Comparison of ENCODE assay signal across 21 cellular contexts in genomic region chr22:29298641-29299040, GRCh38. TPM values are rescaled to one million over a fixed set of nuclear protein-coding genes. Genes with fewer than 3 reads are reported as not detected.
DNase-seq lines count a peak whose midpoint lies in the region; ATAC-seq and TF ChIP-seq lines count a peak whose summit lies in the region.
"Had no signal": no experiment of that assay in that cellular context is flagged by ENCODE, and none has a peak within 500 bp of the region (broad histone marks: within the 10 kb centered on the region; RNA-seq: fewer than 3 reads in every experiment).

No MANE protein-coding gene starts in this region.

- no peaks in the 10 kb centered on the region for H3K9me3 Mint-ChIP-seq in natural killer cell
- H3K9me3 Mint-ChIP-seq in natural killer cell treated with Interleukin-12 subunit alpha and Interleukin-12 subunit beta and Interleukin-15 and Interleukin-18, amount 100 ng/mL, for 72 hours = no peaks in the 10 kb centered on the region
- no peaks in the 10 kb centered on the region for H3K9me3 Mint-ChIP-seq in activated T-helper 17 cell treated with anti-CD3 and anti-CD28 coated beads, Interleukin-2, amount 50 U/mL, for 72 hours
- H3K9me3 Mint-ChIP-seq in nephron progenitor cell = no peaks in the 10 kb centered on the region

- ATAC-seq in natural killer cell (peak in 1 of 3 donors; percentile 10), HG02970 (IDR thresholded peaks at IDR 0.05; ENCODE audit: low FRiP score, unreplicated experiment) (no peak), HG02763 (IDR thresholded peaks at IDR 0.05; ENCODE audit: unreplicated experiment) (no peak)
- no peak for ATAC-seq in natural killer cell treated with Interleukin-12 subunit alpha and Interleukin-12 subunit beta and Interleukin-15 and Interleukin-18, amount 100 ng/mL, for 72 hours
- no peak for ATAC-seq in activated T-helper 17 cell treated with anti-CD3 and anti-CD28 coated beads, Interleukin-2, amount 50 U/mL, for 72 hours (replicated peaks)

- no peaks in the 10 kb centered on the region for H3K27me3 Mint-ChIP-seq in natural killer cell (ENCODE audit: low read depth in 2 of 2)
- H3K27me3 Mint-ChIP-seq in natural killer cell treated with Interleukin-12 subunit alpha and Interleukin-12 subunit beta and Interleukin-15 and Interleukin-18, amount 100 ng/mL, for 72 hours = no peaks in the 10 kb centered on the region
- H3K27me3 Mint-ChIP-seq in activated T-helper 17 cell treated with anti-CD3 and anti-CD28 coated beads, Interleukin-2, amount 50 U/mL, for 72 hours = no peaks in the 10 kb centered on the region
- no peaks in the 10 kb centered on the region for H3K27me3 Mint-ChIP-seq in nephron progenitor cell (ENCODE audit: low read depth, poor library complexity)

- DNase-seq in natural killer cell (no peak), nephron progenitor cell (no peak), UCSD-AML1 (lab: John Stamatoyannopoulos, UW; ENCODE audit: unreplicated experiment) (no peak)
- DNase-seq in natural killer cell treated with Interleukin-12 subunit alpha and Interleukin-12 subunit beta and Interleukin-15 and Interleukin-18, amount 100 ng/mL, for 72 hours (ENCODE audit: low spot score) = no peak
- DNase-seq: BE2C, DMS79 treated with DMSO at 0.1 percent for 48 hours, GM23248, HCEC 1CT, KBM-7, MM.1S, NCI-H1048, NCI-H1417 treated with DMSO at 0.1 percent for 48 hours, NCI-H187, NCI-H446, NCI-H526, SJCRH30 had no signal

- peak overlapping the region; percentile 56 to 77 for H3K27ac Mint-ChIP-seq in natural killer cell
- no peak overlapping the region for H3K27ac Mint-ChIP-seq in natural killer cell treated with Interleukin-12 subunit alpha and Interleukin-12 subunit beta and Interleukin-15 and Interleukin-18, amount 100 ng/mL, for 72 hours
- peak overlapping the region; percentile 29 for H3K27ac Mint-ChIP-seq in activated T-helper 17 cell treated with anti-CD3 and anti-CD28 coated beads, Interleukin-2, amount 50 U/mL, for 72 hours
- H3K27ac Mint-ChIP-seq in nephron progenitor cell = peak overlapping the region; percentile 92

- H3K4me1 Mint-ChIP-seq in natural killer cell (peaks cover 8 to 20% of the 10 kb centered on the region in 2 donors), nephron progenitor cell (peaks cover 10% of the 10 kb centered on the region)
- peaks cover 0 to 22% of the 10 kb centered on the region in 2 donors for H3K4me1 Mint-ChIP-seq in natural killer cell treated with Interleukin-12 subunit alpha and Interleukin-12 subunit beta and Interleukin-15 and Interleukin-18, amount 100 ng/mL, for 72 hours (ENCODE audit: low read depth in 2 of 2)
- peaks cover 7% of the 10 kb centered on the region for H3K4me1 Mint-ChIP-seq in activated T-helper 17 cell treated with anti-CD3 and anti-CD28 coated beads, Interleukin-2, amount 50 U/mL, for 72 hours

- peaks cover 19% of the 10 kb centered on the region for H3K36me3 Mint-ChIP-seq in natural killer cell
- H3K36me3 Mint-ChIP-seq in natural killer cell treated with Interleukin-12 subunit alpha and Interleukin-12 subunit beta and Interleukin-15 and Interleukin-18, amount 100 ng/mL, for 72 hours = peaks cover 30% of the 10 kb centered on the region
- peaks cover 80% of the 10 kb centered on the region for H3K36me3 Mint-ChIP-seq in activated T-helper 17 cell treated with anti-CD3 and anti-CD28 coated beads, Interleukin-2, amount 50 U/mL, for 72 hours (ENCODE audit: low read depth)
- H3K36me3 Mint-ChIP-seq in nephron progenitor cell (ENCODE audit: low read depth) = peaks cover 72% of the 10 kb centered on the region

- intact Hi-C loops in natural killer cell (cut with micrococcal nuclease) = no loop called here

- no peak overlapping the region for H3K4me3 Mint-ChIP-seq in natural killer cell
- H3K4me3 Mint-ChIP-seq in natural killer cell treated with Interleukin-12 subunit alpha and Interleukin-12 subunit beta and Interleukin-15 and Interleukin-18, amount 100 ng/mL, for 72 hours = no peak overlapping the region
- H3K4me3 Mint-ChIP-seq in activated T-helper 17 cell treated with anti-CD3 and anti-CD28 coated beads, Interleukin-2, amount 50 U/mL, for 72 hours = no peak overlapping the region
- no peak overlapping the region for H3K4me3 Mint-ChIP-seq in nephron progenitor cell

- TF ChIP-seq CTCF in natural killer cell (IDR thresholded peaks at IDR 0.05) (no peak), nephron progenitor cell (IDR thresholded peaks at IDR 0.05) (no peak)

RNA-seq across cellular contexts. Expression of gene GAS2L1, which starts 7.8 kb away (rescaled TPM):
- 1 to 10 TPM in 2 of 3 donors, under 1 TPM in 1; 0.57 to 4.1 (median 2.8) TPM for total RNA-seq in natural killer cell
- under 1 TPM in 1 of 2 donors, not detected in 1; 0.43 TPM for total RNA-seq in natural killer cell treated with Interleukin-12 subunit alpha and Interleukin-12 subunit beta and Interleukin-15 and Interleukin-18, amount 100 ng/mL, for 72 hours
- 1 to 10 TPM; 1.9 to 2.9 TPM for total RNA-seq in activated T-helper 17 cell treated with anti-CD3 and anti-CD28 coated beads, Interleukin-2, amount 50 U/mL, for 72 hours
- total RNA-seq: OCI-LY7 had no signal

RNA-seq across cellular contexts. Expression of gene RASL10A, which starts 16.9 kb away (rescaled TPM):
- total RNA-seq in natural killer cell = under 1 TPM in 2 of 3 donors, not detected in 1; 0.20 to 0.28 TPM
- total RNA-seq in natural killer cell treated with Interleukin-12 subunit alpha and Interleukin-12 subunit beta and Interleukin-15 and Interleukin-18, amount 100 ng/mL, for 72 hours = 1 to 10 TPM; 2.0 TPM
- total RNA-seq in activated T-helper 17 cell treated with anti-CD3 and anti-CD28 coated beads, Interleukin-2, amount 50 U/mL, for 72 hours = under 1 TPM; 0.58 to 0.61 TPM
- total RNA-seq: A673, GM23248 had no signal

RNA-seq across cellular contexts. Expression of gene EWSR1, which starts 30.6 kb away (rescaled TPM):
- total RNA-seq in natural killer cell = 100 to 1,000 TPM; 366 to 387 (median 382) TPM
- total RNA-seq in natural killer cell treated with Interleukin-12 subunit alpha and Interleukin-12 subunit beta and Interleukin-15 and Interleukin-18, amount 100 ng/mL, for 72 hours = 100 to 1,000 TPM; 344 to 348 TPM
- total RNA-seq in activated T-helper 17 cell treated with anti-CD3 and anti-CD28 coated beads, Interleukin-2, amount 50 U/mL, for 72 hours = 100 to 1,000 TPM; 231 to 319 TPM

RNA-seq across cellular contexts. Expression of gene RHBDD3, which starts 30.9 kb away (rescaled TPM):
- total RNA-seq in natural killer cell = 10 to 100 TPM; 16.6 to 20.9 (median 17.9) TPM
- 10 to 100 TPM; 33.6 to 69.0 TPM for total RNA-seq in natural killer cell treated with Interleukin-12 subunit alpha and Interleukin-12 subunit beta and Interleukin-15 and Interleukin-18, amount 100 ng/mL, for 72 hours
- 10 to 100 TPM; 19.2 to 36.8 TPM for total RNA-seq in activated T-helper 17 cell treated with anti-CD3 and anti-CD28 coated beads, Interleukin-2, amount 50 U/mL, for 72 hours

Comparison
In these comparisons a context has a peak if more than half of its experiments do, and no peak if none do; other contexts are left out.
1. H3K27ac Mint-ChIP-seq: peak in natural killer cell (2 of 2), activated T-helper 17 cell treated with anti-CD3 and anti-CD28 coated beads, Interleukin-2, amount 50 U/mL, for 72 hours (single experiment) and nephron progenitor cell (single experiment); none in natural killer cell treated with Interleukin-12 subunit alpha and Interleukin-12 subunit beta and Interleukin-15 and Interleukin-18, amount 100 ng/mL, for 72 hours (0 of 2).